ENCODE assay signal across 13 cellular contexts in the genomic region with DNA sequence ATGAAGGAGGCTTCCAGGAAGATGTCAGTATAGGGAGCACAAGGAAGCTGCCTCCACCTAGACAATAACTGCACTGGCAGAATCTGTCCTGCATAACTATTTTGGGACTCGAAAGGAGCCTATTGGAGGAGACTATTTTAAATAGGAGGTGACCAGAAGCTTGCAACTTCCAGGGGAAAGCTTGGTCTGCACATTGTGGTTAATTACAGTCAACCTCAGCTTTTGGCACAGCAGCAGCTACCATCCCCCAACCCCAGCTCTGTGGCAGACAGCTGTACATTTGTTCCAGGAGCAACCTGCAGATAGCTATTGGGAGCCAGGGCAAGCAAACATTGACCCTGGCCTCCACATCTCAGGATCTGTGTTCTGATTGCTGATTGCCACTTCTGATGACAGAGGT. TPM values are rescaled to one million over a fixed set of nuclear protein-coding genes. Genes with fewer than 3 reads are reported as not detected.
DNase-seq lines count a peak whose midpoint lies in the region; ATAC-seq and TF ChIP-seq lines count a peak whose summit lies in the region.
"Had no signal": no experiment of that assay in that cellular context is flagged by ENCODE, and none has a peak within 500 bp of the region (broad histone marks: within the 10 kb centered on the region; RNA-seq: fewer than 3 reads in every experiment).

No MANE protein-coding gene starts in this region.

- TF ChIP-seq EP300 in SK-N-SH (IDR thresholded peaks at IDR 0.05; ENCODE audit: borderline replicate concordance in 1 of 2, low read depth in 1 of 2, low read length in 1 of 2): no peak

- H3K4me1 ChIP-seq in SK-N-SH (ENCODE audit: control insufficient read depth in 1 of 2, insufficient read depth in 2 of 2, low read depth in 1 of 2, low read length in 1 of 2): peaks cover 0 to 7% of the 10 kb centered on the region in 2 experiments; a peak in 1 of 4 replicates
- H3K4me1 ChIP-seq in MM.1S (ENCODE audit: low read length): peaks cover 38% of the 10 kb centered on the region
- H3K4me1 ChIP-seq in neuron (ENCODE audit: insufficient read depth, low read length): peaks cover 6% of the 10 kb centered on the region

- H3K9me3 ChIP-seq in SK-N-SH (no peaks in the 10 kb centered on the region), MM.1S (replicated peaks; ENCODE audit: insufficient read depth, low read length) (no peaks in the 10 kb centered on the region), neuron (ENCODE audit: low read length) (no peaks in the 10 kb centered on the region)

- H3K36me3 ChIP-seq in SK-N-SH (replicated peaks in 1 of 2; ENCODE audit: control insufficient read depth in 1 of 2, insufficient read depth in 2 of 2, low read length in 1 of 2) (no peaks in the 10 kb centered on the region), MM.1S (replicated peaks; ENCODE audit: insufficient read depth, low read length) (no peaks in the 10 kb centered on the region; the same call in 1 of the 2 replicates), neuron (ENCODE audit: insufficient read depth, low read length) (no peaks in the 10 kb centered on the region), brain microvascular endothelial cell (replicated peaks) (no peaks in the 10 kb centered on the region)

- in situ Hi-C loops in brain microvascular endothelial cell (cut with HindIII; ENCODE audit: low pct_ligation_motif_present, low sequenced_read_pairs): no loop called here

- H3F3A ChIP-seq in SK-N-SH (replicated peaks; ENCODE audit: insufficient read depth): no peaks in the 10 kb centered on the region
- H3F3A ChIP-seq in MM.1S (ENCODE audit: insufficient read depth, low read length): peaks cover 24% of the 10 kb centered on the region

- POLR2A ChIA-PET in SK-N-SH (lab: Yijun Ruan, JAX): interaction anchor here (0.6 kb wide), 1 partner anchor 369 kb away, joined by 3 read pairs; no protein-coding TSS in a partner anchor

- H2AFZ ChIP-seq in SK-N-SH (ENCODE audit: low read depth) (no peak overlapping the region), MM.1S (ENCODE audit: low read length) (peak overlapping the region; percentile 58; the same call in 1 of the 2 replicates), neuron (ENCODE audit: low read depth, low read length) (peak overlapping the region; percentile 0)

- H3K27me3 ChIP-seq in SK-N-SH (ENCODE audit: insufficient read depth) (no peaks in the 10 kb centered on the region; the same call in 1 of the 2 replicates), MM.1S (replicated peaks; ENCODE audit: insufficient read depth, low read length) (no peaks in the 10 kb centered on the region), neuron (ENCODE audit: insufficient read depth, low read length) (no peaks in the 10 kb centered on the region), brain microvascular endothelial cell (replicated peaks) (no peaks in the 10 kb centered on the region)

- ATAC-seq in SK-N-SH treated with all-trans-retinoic acid at 6 μM for 48 hours (no peak), HG02610 (IDR thresholded peaks at IDR 0.05; ENCODE audit: unreplicated experiment) (no peak)
- ATAC-seq: activated CD8-positive, alpha-beta memory T cell treated with anti-CD3 and anti-CD28 coated beads, Interleukin-2, amount 10 ng/mL, durations not matched to agents 7 days and 5 days; activated naive CD4-positive, alpha-beta T cell treated with anti-CD3 and anti-CD28 coated beads, Interleukin-2, amount 50 U/mL, for 72 hours; mucosa of descending colon had no signal

- no peak for TF ChIP-seq RAD21 in SK-N-SH (IDR thresholded peaks at IDR 0.05; ENCODE audit: low read length)

- peaks cover 17% of the 10 kb centered on the region for H3K9me3 Mint-ChIP-seq in activated T-helper 1 cell treated with anti-CD3 and anti-CD28 coated beads, Interleukin-12 subunit alpha, Interleukin-12 subunit beta, Interleukin-2, Interleukin-4 antibody, amounts not matched to agents 30 ng/mL and 10 ng/mL and 1 ng/mL, durations not matched to agents 14 hours and 24 hours and 36 hours

- H3K4me1 Mint-ChIP-seq in activated T-helper 1 cell treated with anti-CD3 and anti-CD28 coated beads, Interleukin-12 subunit alpha, Interleukin-12 subunit beta, Interleukin-2, Interleukin-4 antibody, amounts not matched to agents 30 ng/mL and 10 ng/mL and 1 ng/mL, durations not matched to agents 14 hours and 24 hours and 36 hours (ENCODE audit: low read depth): peaks cover 10% of the 10 kb centered on the region

- no peak overlapping the region for H3K9ac ChIP-seq in SK-N-SH
- H3K9ac ChIP-seq in MM.1S (ENCODE audit: low read length): peak overlapping the region; percentile 14; the same call in 1 of the 2 replicates

- H3K4me3 ChIP-seq in SK-N-SH (ENCODE audit: low read depth in 2 of 2, low read length in 1 of 2) (no peak overlapping the region), MM.1S (ENCODE audit: low read length) (peak overlapping the region; percentile 23; the same call in 1 of the 2 replicates), neuron (ENCODE audit: low read length) (no peak overlapping the region), brain microvascular endothelial cell (ENCODE audit: low read depth, low read length) (no peak overlapping the region)
- H3K4me3 ChIP-seq: mucosa of descending colon had no signal

- DNase-seq in SK-N-SH: no peak
- DNase-seq in MM.1S: peak; percentile 93
- peak; percentile 18 for DNase-seq in SHP77 treated with DMSO at 0.1 percent for 48 hours (lab: John Stamatoyannopoulos, UW)
- no peak for DNase-seq in brain microvascular endothelial cell
- DNase-seq in activated T-helper 1 cell treated with anti-CD3 and anti-CD28 coated beads, Interleukin-12 subunit alpha, Interleukin-12 subunit beta, Interleukin-2, Interleukin-4 antibody, amounts not matched to agents 30 ng/mL and 10 ng/mL and 1 ng/mL, durations not matched to agents 14 hours and 24 hours and 36 hours (ENCODE audit: low spot score): no peak
- DNase-seq: activated CD8-positive, alpha-beta memory T cell treated with anti-CD3 and anti-CD28 coated beads, Interleukin-2, amount 10 ng/mL, durations not matched to agents 7 days and 5 days; mucosa of descending colon had no signal

- intact Hi-C loops in activated T-helper 1 cell treated with anti-CD3 and anti-CD28 coated beads, Interleukin-12 subunit alpha, Interleukin-12 subunit beta, Interleukin-2, Interleukin-4 antibody, amounts not matched to agents 30 ng/mL and 10 ng/mL and 1 ng/mL, durations not matched to agents 14 hours and 24 hours and 36 hours (cut with micrococcal nuclease): no loop called here

- TF ChIP-seq CTCF in SK-N-SH (IDR thresholded peaks at IDR 0.05) (no peak), MM.1S (IDR thresholded peaks at IDR 0.05; ENCODE audit: low read length) (no peak), brain microvascular endothelial cell (IDR thresholded peaks at IDR 0.05; ENCODE audit: low read depth, low read length, missing control alignments) (no peak)

- H3K36me3 Mint-ChIP-seq in activated T-helper 1 cell treated with anti-CD3 and anti-CD28 coated beads, Interleukin-12 subunit alpha, Interleukin-12 subunit beta, Interleukin-2, Interleukin-4 antibody, amounts not matched to agents 30 ng/mL and 10 ng/mL and 1 ng/mL, durations not matched to agents 14 hours and 24 hours and 36 hours (ENCODE audit: low read depth): no peaks in the 10 kb centered on the region

- H3K27me3 Mint-ChIP-seq in activated T-helper 1 cell treated with anti-CD3 and anti-CD28 coated beads, Interleukin-12 subunit alpha, Interleukin-12 subunit beta, Interleukin-2, Interleukin-4 antibody, amounts not matched to agents 30 ng/mL and 10 ng/mL and 1 ng/mL, durations not matched to agents 14 hours and 24 hours and 36 hours (ENCODE audit: insufficient read depth): peaks cover 8% of the 10 kb centered on the region

- no peaks in the 10 kb centered on the region for H3K79me2 ChIP-seq in SK-N-SH (ENCODE audit: insufficient read depth)
- H3K79me2 ChIP-seq in MM.1S (ENCODE audit: low read length): no peaks in the 10 kb centered on the region

- H3K4me2 ChIP-seq in SK-N-SH (no peak overlapping the region), MM.1S (ENCODE audit: low read depth, low read length) (peak overlapping the region; percentile 88)

- no peak overlapping the region for H3K27ac Mint-ChIP-seq in activated T-helper 1 cell treated with anti-CD3 and anti-CD28 coated beads, Interleukin-12 subunit alpha, Interleukin-12 subunit beta, Interleukin-2, Interleukin-4 antibody, amounts not matched to agents 30 ng/mL and 10 ng/mL and 1 ng/mL, durations not matched to agents 14 hours and 24 hours and 36 hours
- H3K27ac Mint-ChIP-seq: activated CD8-positive, alpha-beta memory T cell treated with anti-CD3 and anti-CD28 coated beads, Interleukin-2, amount 10 ng/mL, durations not matched to agents 7 days and 5 days; activated naive CD4-positive, alpha-beta T cell treated with anti-CD3 and anti-CD28 coated beads, Interleukin-2, amount 50 U/mL, for 72 hours; B cell had no signal

- H3K27ac ChIP-seq in SK-N-SH (ENCODE audit: low read depth in 2 of 2, low read length in 1 of 2) (no peak overlapping the region), MM.1S (ENCODE audit: low read length) (peak overlapping the region; percentile 63; the same call in 1 of the 2 replicates), brain microvascular endothelial cell (no peak overlapping the region)
- H3K27ac ChIP-seq: RWPE1 had no signal

- CTCF ChIA-PET in SK-N-SH (lab: Yijun Ruan, JAX): no interaction called here

- WGBS in SK-N-SH (ENCODE audit: low lambda C conversion rate): 32% methylated on average over 1 of the region's 1 CpG

- H4K20me1 ChIP-seq in SK-N-SH (ENCODE audit: insufficient read depth): no peaks in the 10 kb centered on the region
- no peaks in the 10 kb centered on the region for H4K20me1 ChIP-seq in MM.1S (ENCODE audit: insufficient read depth, low read length)

- no peaks in the 10 kb centered on the region for H3K9me2 ChIP-seq in SK-N-SH
- no peaks in the 10 kb centered on the region for H3K9me2 ChIP-seq in MM.1S (replicated peaks; ENCODE audit: insufficient read depth, low read length)

- H3K4me3 Mint-ChIP-seq in activated T-helper 1 cell treated with anti-CD3 and anti-CD28 coated beads, Interleukin-12 subunit alpha, Interleukin-12 subunit beta, Interleukin-2, Interleukin-4 antibody, amounts not matched to agents 30 ng/mL and 10 ng/mL and 1 ng/mL, durations not matched to agents 14 hours and 24 hours and 36 hours: no peak overlapping the region
- H3K4me3 Mint-ChIP-seq: activated CD8-positive, alpha-beta memory T cell treated with anti-CD3 and anti-CD28 coated beads, Interleukin-2, amount 10 ng/mL, durations not matched to agents 7 days and 5 days; B cell had no signal

TF ChIP-seq in SK-N-SH, 30 proteins besides CTCF, POLR2A, EP300 and RAD21 (continues in another document):
- TF ChIP-seq FOXJ3 (CRISPR knock-in tag; IDR thresholded peaks at IDR 0.05) (no peak), GATA2 (CRISPR knock-in tag; IDR thresholded peaks at IDR 0.05) (no peak)

TF ChIP-seq in SK-N-SH treated with all-trans-retinoic acid at 6 μM for 48 hours, 23 proteins besides CTCF, POLR2A, EP300 and RAD21 (continues in another document):
- no peak for TF ChIP-seq ZNF565 (CRISPR knock-in tag; conservative IDR thresholded peaks at IDR 0.05; ENCODE audit: low read depth)
- no peak for TF ChIP-seq ZFP3 (CRISPR knock-in tag; IDR thresholded peaks at IDR 0.05)

RNA-seq across cellular contexts. Expression of gene NANOS1, which starts 46.3 kb away (rescaled TPM):
- polyA plus RNA-seq in SK-N-SH (2012; rRNA removed): 0.81 and 0.86 TPM in 2 replicates
- 1.1 and 1.3 TPM in 2 replicates for polyA plus RNA-seq in SK-N-SH (2012; cell fraction: cytosol; rRNA removed)
- 0.20 and 0.45 TPM in 2 replicates for polyA plus RNA-seq in SK-N-SH (2012; cell fraction: nucleus; rRNA removed)
- 0.73 and 1.0 TPM in 2 replicates for total RNA-seq in activated T-helper 1 cell treated with anti-CD3 and anti-CD28 coated beads, Interleukin-12 subunit alpha, Interleukin-12 subunit beta, Interleukin-2, Interleukin-4 antibody, amounts not matched to agents 30 ng/mL and 10 ng/mL and 1 ng/mL, durations not matched to agents 14 hours and 24 hours and 36 hours

Comparison
In these comparisons a context has a peak if more than half of its experiments do, and no peak if none do; other contexts are left out.
1. DNase-seq: peak in MM.1S (single experiment) and SHP77 treated with DMSO at 0.1 percent for 48 hours (single experiment); none in SK-N-SH (single experiment), brain microvascular endothelial cell (single experiment) and activated T-helper 1 cell treated with anti-CD3 and anti-CD28 coated beads, Interleukin-12 subunit alpha, Interleukin-12 subunit beta, Interleukin-2, Interleukin-4 antibody, amounts not matched to agents 30 ng/mL and 10 ng/mL and 1 ng/mL, durations not matched to agents 14 hours and 24 hours and 36 hours (single experiment).